ENCODE assay signal across 15 cellular contexts in genomic region chr1:110605446-110605845, GRCh38. TPM values are rescaled to one million over a fixed set of nuclear protein-coding genes. Genes with fewer than 3 reads are reported as not detected.
A peak's percentile ranks its signal among the peaks of the same experiment; 100 is the strongest.
DNase-seq lines count a peak whose midpoint lies in the region; ATAC-seq and TF ChIP-seq lines count a peak whose summit lies in the region.
"Had no signal": no experiment of that assay in that cellular context is flagged by ENCODE, and none has a peak within 500 bp of the region (broad histone marks: within the 10 kb centered on the region; RNA-seq: fewer than 3 reads in every experiment).

No MANE protein-coding gene starts in this region.

- H3K36me3 ChIP-seq in breast epithelium (no peaks in the 10 kb centered on the region), mesodermal cell (ENCODE audit: control insufficient read depth, insufficient read depth, low read length) (peaks cover 2% of the 10 kb centered on the region), testis (ENCODE audit: low read depth, missing control alignments) (no peaks in the 10 kb centered on the region)
- H3K36me3 ChIP-seq: thyroid gland had no signal

- no peaks in the 10 kb centered on the region for H3K4me1 Mint-ChIP-seq in MCF 10A (ENCODE audit: insufficient read depth, unreplicated experiment)
- H3K4me1 Mint-ChIP-seq in activated CD8-positive, alpha-beta memory T cell treated with anti-CD3 and anti-CD28 coated beads, Interleukin-2, amount 10 ng/mL, durations not matched to agents 7 days and 5 days: peaks cover 17% of the 10 kb centered on the region

- no TSS peak for BruUV-seq in MCF 10A (replicated peaks; lab: Mats Ljungman, UMichigan)

- intact Hi-C loops in breast epithelium (cut with DNase I; ENCODE audit: low total_unique reads) (no loop called here), MCF 10A (cut with micrococcal nuclease) (no loop called here), testis (cut with DNase I; ENCODE audit: low total_unique reads) (no loop called here)

- peaks cover 0 to 46% of the 10 kb centered on the region in 2 donors for H3K27me3 ChIP-seq in breast epithelium
- H3K27me3 ChIP-seq in testis: no peaks in the 10 kb centered on the region
- H3K27me3 ChIP-seq: thyroid gland had no signal

- no peak for TF ChIP-seq CTCF in breast epithelium (IDR thresholded peaks at IDR 0.05)
- no peak for TF ChIP-seq CTCF in MCF 10A (IDR thresholded peaks at IDR 0.05; ENCODE audit: unreplicated experiment)
- TF ChIP-seq CTCF in testis (IDR thresholded peaks at IDR 0.05): no peak

- no peak for ATAC-seq in activated CD8-positive, alpha-beta memory T cell treated with anti-CD3 and anti-CD28 coated beads, Interleukin-2, amount 10 ng/mL, durations not matched to agents 7 days and 5 days
- no peak for ATAC-seq in GM19328 (IDR thresholded peaks at IDR 0.05; ENCODE audit: unreplicated experiment)

- H3K9me3 Mint-ChIP-seq in MCF 10A (ENCODE audit: unreplicated experiment): no peaks in the 10 kb centered on the region
- H3K9me3 Mint-ChIP-seq in activated CD8-positive, alpha-beta memory T cell treated with anti-CD3 and anti-CD28 coated beads, Interleukin-2, amount 10 ng/mL, durations not matched to agents 7 days and 5 days (ENCODE audit: low read depth): no peaks in the 10 kb centered on the region
- H3K9me3 Mint-ChIP-seq: HFFc6 had no signal

- peaks cover 0 to 8% of the 10 kb centered on the region in 2 donors for H3K4me1 ChIP-seq in breast epithelium
- peaks cover 8% of the 10 kb centered on the region for H3K4me1 ChIP-seq in mesodermal cell (ENCODE audit: control insufficient read depth, insufficient read depth, low read length, poor library complexity, severe bottlenecking)
- H3K4me1 ChIP-seq in testis: peaks cover 7% of the 10 kb centered on the region

- DNase-seq in breast epithelium (ENCODE audit: low spot score in 2 of 2) (no peak), MCF 10A (ENCODE audit: unreplicated experiment) (no peak), caudate nucleus (lab: John Stamatoyannopoulos, UW) (peak in 4 of 61 donors; percentile 13 to 63 (median 56)), testis (no peak)
- DNase-seq in activated CD8-positive, alpha-beta memory T cell treated with anti-CD3 and anti-CD28 coated beads, Interleukin-2, amount 10 ng/mL, durations not matched to agents 7 days and 5 days: no peak
- DNase-seq in stimulated activated CD4-positive, alpha-beta T cell treated with anti-CD3 and anti-CD28 coated beads, Interleukin-15, amount 100 ng/mL, for 24 hours: no peak
- DNase-seq: effector CD4-positive, alpha-beta T cell; foreskin melanocyte; HFFc6; kidney glomerular epithelial cell; NK-92 treated with Interleukin-12 subunit alpha and Interleukin-12 subunit beta, amount 100 ng/mL, for 24 hours had no signal

- no peak overlapping the region for H3K4me3 Mint-ChIP-seq in MCF 10A (ENCODE audit: unreplicated experiment)
- H3K4me3 Mint-ChIP-seq in activated CD8-positive, alpha-beta memory T cell treated with anti-CD3 and anti-CD28 coated beads, Interleukin-2, amount 10 ng/mL, durations not matched to agents 7 days and 5 days: no peak overlapping the region
- H3K4me3 Mint-ChIP-seq: HFFc6 had no signal

- H3K36me3 Mint-ChIP-seq in MCF 10A (ENCODE audit: insufficient read depth, unreplicated experiment): no peaks in the 10 kb centered on the region
- no peaks in the 10 kb centered on the region for H3K36me3 Mint-ChIP-seq in activated CD8-positive, alpha-beta memory T cell treated with anti-CD3 and anti-CD28 coated beads, Interleukin-2, amount 10 ng/mL, durations not matched to agents 7 days and 5 days

- H3K4me3 ChIP-seq in breast epithelium (peak overlapping the region in 2 of 3 donors; percentile 51 to 77), mesodermal cell (ENCODE audit: extremely low read depth, insufficient read depth, low read length, poor library complexity, severe bottlenecking) (peak overlapping the region; percentile 44), testis (peak overlapping the region; percentile 55 to 67)

- H3K27ac ChIP-seq in breast epithelium (no peak overlapping the region), caudate nucleus (ENCODE audit: low read depth, low read length) (peak overlapping the region; percentile 91), mesodermal cell (ENCODE audit: low read depth, low read length, severe bottlenecking) (no peak overlapping the region), testis (peak overlapping the region in 1 of 2 donors; percentile 71)
- H3K27ac ChIP-seq: skin epidermis had no signal

- H3K27ac Mint-ChIP-seq in MCF 10A (ENCODE audit: low read depth, unreplicated experiment): no peak overlapping the region
- H3K27ac Mint-ChIP-seq in activated CD8-positive, alpha-beta memory T cell treated with anti-CD3 and anti-CD28 coated beads, Interleukin-2, amount 10 ng/mL, durations not matched to agents 7 days and 5 days: no peak overlapping the region
- H3K27ac Mint-ChIP-seq: HFFc6 had no signal

- H3K27me3 Mint-ChIP-seq in MCF 10A (ENCODE audit: insufficient read depth, unreplicated experiment): peaks cover 72% of the 10 kb centered on the region
- peaks cover 42% of the 10 kb centered on the region for H3K27me3 Mint-ChIP-seq in activated CD8-positive, alpha-beta memory T cell treated with anti-CD3 and anti-CD28 coated beads, Interleukin-2, amount 10 ng/mL, durations not matched to agents 7 days and 5 days

- TF ChIP-seq POLR2A in breast epithelium (IDR thresholded peaks at IDR 0.05) (no peak), testis (IDR thresholded peaks at IDR 0.05) (no peak)

- H3K9me3 ChIP-seq in breast epithelium (no peaks in the 10 kb centered on the region), mesodermal cell (ENCODE audit: control insufficient read depth, low read length) (no peaks in the 10 kb centered on the region), testis (no peaks in the 10 kb centered on the region)
- H3K9me3 ChIP-seq: thyroid gland had no signal

- POLR2A ChIA-PET in MCF 10A (lab: Yijun Ruan, JAX): interaction anchor here (0.6 to 0.7 kb wide), 2 partner anchors 117 to 832 kb away, joined by 3 read pairs; no protein-coding TSS in a partner anchor

- WGBS in mesodermal cell (ENCODE audit: insufficient coverage in 2 of 2), 2 experiments: 82 to 87% methylated on average over 5 to 6 of the region's 6 CpGs
- WGBS in testis, 2 donors: 55 to 79% methylated on average over 6 of the region's 6 CpGs

- CTCF ChIA-PET in MCF 10A (lab: Yijun Ruan, JAX): interaction anchor here (0.6 to 3.1 kb wide), 11 partner anchors 9 to 551 kb away, joined by 3 to 15 read pairs (median 3); no protein-coding TSS in a partner anchor
- CTCF ChIA-PET in activated CD8-positive, alpha-beta memory T cell treated with anti-CD3 and anti-CD28 coated beads, Interleukin-2, amount 10 ng/mL, durations not matched to agents 7 days and 5 days (lab: Charles Lee): interaction anchor here (0.6 to 3.9 kb wide), 13 partner anchors 10 to 428 kb away, joined by 3 to 27 read pairs (median 4); no protein-coding TSS in a partner anchor

RNA-seq across cellular contexts. Expression of gene KCNA2, which starts 0.7 kb away (rescaled TPM):
- 10 to 100 TPM in 1 of 3 donors, under 1 TPM in 2; 0.33 to 13.8 (median 0.59) TPM for total RNA-seq in breast epithelium
- total RNA-seq in MCF 10A (2022): not detected in 2 replicates
- 1.3 TPM for polyA plus RNA-seq in mesodermal cell (2013, experiment 1 of 2)
- 0.61 TPM for polyA plus RNA-seq in mesodermal cell (2013, experiment 2 of 2)
- total RNA-seq in testis: 1 to 10 TPM; 6.1 TPM
- 3.7 TPM for polyA plus RNA-seq in testis (ENCODE audit: insufficient read depth, low read depth, low replicate concordance)
- 1 to 10 TPM; 2.4 to 3.7 TPM for total RNA-seq in activated CD8-positive, alpha-beta memory T cell treated with anti-CD3 and anti-CD28 coated beads, Interleukin-2, amount 10 ng/mL, durations not matched to agents 7 days and 5 days
- total RNA-seq: HFFc6 had no signal
